In genomic region chr5:136073714-136074113, GRCh38 we compare ENCODE assay signal across 15 cellular contexts. TPM values are rescaled to one million over a fixed set of nuclear protein-coding genes. Genes with fewer than 3 reads are reported as not detected.
DNase-seq lines count a peak whose midpoint lies in the region; ATAC-seq lines count a peak whose summit lies in the region.
"Had no signal": no experiment of that assay in that cellular context is flagged by ENCODE, and none has a peak within 500 bp of the region (broad histone marks: within the 10 kb centered on the region; RNA-seq: fewer than 3 reads in every experiment).

No MANE protein-coding gene starts in this region.

- ATAC-seq in GM18502 (IDR thresholded peaks at IDR 0.05; ENCODE audit: poor library complexity, unreplicated experiment) (peak; percentile 91), GM19463 (IDR thresholded peaks at IDR 0.05; ENCODE audit: unreplicated experiment) (peak; percentile 91), HG02884 (IDR thresholded peaks at IDR 0.05; ENCODE audit: unreplicated experiment) (peak; percentile 75), HG03565 (IDR thresholded peaks at IDR 0.05; ENCODE audit: unreplicated experiment) (peak; percentile 66), Right ventricle myocardium inferior (no peak)

- no peaks in the 10 kb centered on the region for H3K36me3 Mint-ChIP-seq in activated T-helper 2 cell treated with anti-CD3 and anti-CD28 coated beads, Interferon-gamma antibody, Interleukin-2, Interleukin-4, amounts not matched to agents 10 μg/mL and 5 μg/mL and 100 μg/mL, durations not matched to agents 14 hours and 24 hours and 36 hours (ENCODE audit: low read depth)
- H3K36me3 Mint-ChIP-seq: activated naive CD8-positive, alpha-beta T cell treated with anti-CD3 and anti-CD28 coated beads, Interleukin-2, amount 10 ng/mL, durations not matched to agents 7 days and 5 days had no signal

- DNase-seq in midbrain (lab: John Stamatoyannopoulos, UW) (no peak), NCI-H146 treated with DMSO at 0.1 percent for 48 hours (lab: John Stamatoyannopoulos, UW; ENCODE audit: unreplicated experiment) (no peak), Right ventricle myocardium inferior (ENCODE audit: missing footprints) (no peak)
- DNase-seq in activated T-helper 2 cell treated with anti-CD3 and anti-CD28 coated beads, Interferon-gamma antibody, Interleukin-2, Interleukin-4, amounts not matched to agents 10 μg/mL and 5 μg/mL and 100 μg/mL, durations not matched to agents 14 hours and 24 hours and 36 hours (ENCODE audit: low spot score), result no peak
- DNase-seq: activated CD4-positive, alpha-beta T cell treated with anti-CD3 and anti-CD28 coated beads, Interleukin-2, amount 10 ng/mL, durations not matched to agents 24 days and 14 days; activated naive CD8-positive, alpha-beta T cell treated with anti-CD3 and anti-CD28 coated beads, Interleukin-2, amount 10 ng/mL, durations not matched to agents 7 days and 5 days; colonic mucosa; HFFc6; islet precursor cell; NCI-H526; stomach had no signal

- no peak overlapping the region for H3K4me3 Mint-ChIP-seq in activated T-helper 2 cell treated with anti-CD3 and anti-CD28 coated beads, Interferon-gamma antibody, Interleukin-2, Interleukin-4, amounts not matched to agents 10 μg/mL and 5 μg/mL and 100 μg/mL, durations not matched to agents 14 hours and 24 hours and 36 hours (ENCODE audit: low read depth)
- H3K4me3 Mint-ChIP-seq: activated CD4-positive, alpha-beta T cell treated with anti-CD3 and anti-CD28 coated beads, Interleukin-2, amount 10 ng/mL, durations not matched to agents 24 days and 14 days; activated naive CD8-positive, alpha-beta T cell treated with anti-CD3 and anti-CD28 coated beads, Interleukin-2, amount 10 ng/mL, durations not matched to agents 7 days and 5 days; HFFc6 had no signal

- H3K27ac Mint-ChIP-seq in activated T-helper 2 cell treated with anti-CD3 and anti-CD28 coated beads, Interferon-gamma antibody, Interleukin-2, Interleukin-4, amounts not matched to agents 10 μg/mL and 5 μg/mL and 100 μg/mL, durations not matched to agents 14 hours and 24 hours and 36 hours, result no peak overlapping the region
- H3K27ac Mint-ChIP-seq: activated CD4-positive, alpha-beta T cell treated with anti-CD3 and anti-CD28 coated beads, Interleukin-2, amount 10 ng/mL, durations not matched to agents 24 days and 14 days; activated naive CD8-positive, alpha-beta T cell treated with anti-CD3 and anti-CD28 coated beads, Interleukin-2, amount 10 ng/mL, durations not matched to agents 7 days and 5 days; HFFc6 had no signal

- peaks cover 41% of the 10 kb centered on the region for H3K27me3 Mint-ChIP-seq in activated T-helper 2 cell treated with anti-CD3 and anti-CD28 coated beads, Interferon-gamma antibody, Interleukin-2, Interleukin-4, amounts not matched to agents 10 μg/mL and 5 μg/mL and 100 μg/mL, durations not matched to agents 14 hours and 24 hours and 36 hours (ENCODE audit: low read depth)

- no peaks in the 10 kb centered on the region for H3K9me3 Mint-ChIP-seq in activated T-helper 2 cell treated with anti-CD3 and anti-CD28 coated beads, Interferon-gamma antibody, Interleukin-2, Interleukin-4, amounts not matched to agents 10 μg/mL and 5 μg/mL and 100 μg/mL, durations not matched to agents 14 hours and 24 hours and 36 hours
- H3K9me3 Mint-ChIP-seq: activated CD4-positive, alpha-beta T cell treated with anti-CD3 and anti-CD28 coated beads, Interleukin-2, amount 10 ng/mL, durations not matched to agents 24 days and 14 days; activated naive CD8-positive, alpha-beta T cell treated with anti-CD3 and anti-CD28 coated beads, Interleukin-2, amount 10 ng/mL, durations not matched to agents 7 days and 5 days; HFFc6 had no signal

- peaks cover 2% of the 10 kb centered on the region for H3K4me1 Mint-ChIP-seq in activated T-helper 2 cell treated with anti-CD3 and anti-CD28 coated beads, Interferon-gamma antibody, Interleukin-2, Interleukin-4, amounts not matched to agents 10 μg/mL and 5 μg/mL and 100 μg/mL, durations not matched to agents 14 hours and 24 hours and 36 hours (ENCODE audit: low read depth)
- H3K4me1 Mint-ChIP-seq: activated CD4-positive, alpha-beta T cell treated with anti-CD3 and anti-CD28 coated beads, Interleukin-2, amount 10 ng/mL, durations not matched to agents 24 days and 14 days; activated naive CD8-positive, alpha-beta T cell treated with anti-CD3 and anti-CD28 coated beads, Interleukin-2, amount 10 ng/mL, durations not matched to agents 7 days and 5 days had no signal

- intact Hi-C loops in Right ventricle myocardium inferior (cut with DNase I), result no loop called here
- intact Hi-C loops in activated T-helper 2 cell treated with anti-CD3 and anti-CD28 coated beads, Interferon-gamma antibody, Interleukin-2, Interleukin-4, amounts not matched to agents 10 μg/mL and 5 μg/mL and 100 μg/mL, durations not matched to agents 14 hours and 24 hours and 36 hours (cut with micrococcal nuclease), result no loop called here

RNA-seq across cellular contexts. Expression of gene TGFBI, which starts 44.9 kb away (rescaled TPM):
- total RNA-seq in Right ventricle myocardium inferior, result 66.5 TPM
- total RNA-seq in activated T-helper 2 cell treated with anti-CD3 and anti-CD28 coated beads, Interferon-gamma antibody, Interleukin-2, Interleukin-4, amounts not matched to agents 10 μg/mL and 5 μg/mL and 100 μg/mL, durations not matched to agents 14 hours and 24 hours and 36 hours, result not detected in 2 replicates
- total RNA-seq: activated CD4-positive, alpha-beta T cell treated with anti-CD3 and anti-CD28 coated beads, Interleukin-2, amount 10 ng/mL, durations not matched to agents 24 days and 14 days had no signal

RNA-seq across cellular contexts. Expression of gene SMAD5, which starts 58.9 kb away (rescaled TPM):
- total RNA-seq in Right ventricle myocardium inferior, result 42.0 TPM
- total RNA-seq in activated T-helper 2 cell treated with anti-CD3 and anti-CD28 coated beads, Interferon-gamma antibody, Interleukin-2, Interleukin-4, amounts not matched to agents 10 μg/mL and 5 μg/mL and 100 μg/mL, durations not matched to agents 14 hours and 24 hours and 36 hours, result 19.7 and 21.7 TPM in 2 replicates

Comparison
In these comparisons a context has a peak if more than half of its experiments do, and no peak if none do; other contexts are left out.
1. RNA of gene TGFBI, which starts 44.9 kb away (total RNA-seq): 66.5 TPM in Right ventricle myocardium inferior (single experiment); not detected in activated T-helper 2 cell treated with anti-CD3 and anti-CD28 coated beads, Interferon-gamma antibody, Interleukin-2, Interleukin-4, amounts not matched to agents 10 μg/mL and 5 μg/mL and 100 μg/mL, durations not matched to agents 14 hours and 24 hours and 36 hours; every median in the first group is over 10 times any median in the second.